18 cellular contexts compared by ENCODE assay signal in genomic region chr11:32312206-32312817, GRCh38.
DNase-seq lines count a peak whose midpoint lies in the region; FAIRE-seq and TF ChIP-seq lines count a peak whose summit lies in the region.
"Had no signal": no experiment of that assay in that cellular context is flagged by ENCODE, and none has a peak within 500 bp of the region (broad histone marks: within the 10 kb centered on the region; RNA-seq: fewer than 3 reads in every experiment).

No MANE protein-coding gene starts in this region.

- no peaks in the 10 kb centered on the region for H3K36me3 ChIP-seq in H7 (replicated peaks; ENCODE audit: control insufficient read depth, insufficient read depth, low read length)
- H3K36me3 ChIP-seq in kidney (ENCODE audit: control insufficient read depth in 1 of 2, insufficient read depth in 2 of 2, low read length in 2 of 2) = no peaks in the 10 kb centered on the region
- H3K36me3 ChIP-seq: colonic mucosa, upper lobe of left lung had no signal

- no peak overlapping the region for H3K9ac ChIP-seq in kidney (ENCODE audit: low read length in 2 of 2)

- H3K27me3 ChIP-seq in H7 (ENCODE audit: control insufficient read depth, insufficient read depth, low read length) = no peaks in the 10 kb centered on the region
- H3K27me3 ChIP-seq: colonic mucosa, upper lobe of left lung had no signal

- no peak for FAIRE-seq in kidney (lab: Jason Lieb, UNC)

- no peaks in the 10 kb centered on the region for H3K9me3 ChIP-seq in kidney (ENCODE audit: control insufficient read depth in 1 of 2, low read length in 2 of 2)
- H3K9me3 ChIP-seq: colonic mucosa, upper lobe of left lung had no signal

- no peak overlapping the region for H3K4me3 ChIP-seq in epithelial cell of esophagus (ENCODE audit: low read length)
- no peak overlapping the region for H3K4me3 ChIP-seq in H7 (ENCODE audit: insufficient read depth, low read depth, low read length)
- no peak overlapping the region for H3K4me3 ChIP-seq in kidney (ENCODE audit: low read length in 2 of 2)
- H3K4me3 ChIP-seq: colonic mucosa, upper lobe of left lung had no signal

- H3K4me3 Mint-ChIP-seq in Calu3 (ENCODE audit: low read depth, unreplicated experiment) (peak overlapping the region; percentile 40), nephron progenitor cell (peak overlapping the region; percentile 77)
- H3K4me3 Mint-ChIP-seq: activated CD4-positive, alpha-beta T cell treated with anti-CD3 and anti-CD28 coated beads, Interleukin-2, amount 10 ng/mL, durations not matched to agents 24 days and 14 days; CD4-positive, alpha-beta memory T cell; natural killer cell; stimulated activated effector memory CD8-positive, alpha-beta T cell treated with anti-CD3 and anti-CD28 coated beads, Interleukin-12 subunit alpha, Interleukin-12 subunit beta, amount 100 ng/mL, for 72 hours had no signal

- H3K27me3 Mint-ChIP-seq in Calu3 (ENCODE audit: unreplicated experiment) (peaks cover 27% of the 10 kb centered on the region), nephron progenitor cell (ENCODE audit: low read depth, poor library complexity) (no peaks in the 10 kb centered on the region)

- no peak overlapping the region for H3K27ac ChIP-seq in kidney (ENCODE audit: low read depth in 2 of 2, low read length in 2 of 2)
- H3K27ac ChIP-seq: colonic mucosa, upper lobe of left lung had no signal

- H3K4me1 Mint-ChIP-seq in Calu3 (ENCODE audit: low read depth, unreplicated experiment) (peaks cover 14% of the 10 kb centered on the region), nephron progenitor cell (peaks cover 97% of the 10 kb centered on the region)

- peak overlapping the region; percentile 70 for H3K27ac Mint-ChIP-seq in Calu3 (ENCODE audit: unreplicated experiment)
- peak overlapping the region; percentile 98 for H3K27ac Mint-ChIP-seq in nephron progenitor cell
- H3K27ac Mint-ChIP-seq: activated CD4-positive, alpha-beta T cell treated with anti-CD3 and anti-CD28 coated beads, Interleukin-2, amount 10 ng/mL, durations not matched to agents 24 days and 14 days; CD4-positive, alpha-beta memory T cell; natural killer cell; stimulated activated effector memory CD8-positive, alpha-beta T cell treated with anti-CD3 and anti-CD28 coated beads, Interleukin-12 subunit alpha, Interleukin-12 subunit beta, amount 100 ng/mL, for 72 hours had no signal

- DNase-seq in Calu3 = no peak
- peak; percentile 44 for DNase-seq in M059J (ENCODE audit: low read depth)
- DNase-seq in epithelial cell of esophagus (ENCODE audit: low read depth) = peak; percentile 31
- DNase-seq in nephron progenitor cell = no peak
- DNase-seq in amygdala (lab: John Stamatoyannopoulos, UW) = no peak
- DNase-seq in H7 = no peak
- no peak for DNase-seq in activated T-cell treated with anti-CD3 and anti-CD28 coated beads for 4 hours
- DNase-seq in kidney = no peak
- DNase-seq: activated CD8-positive, alpha-beta memory T cell treated with anti-CD3 and anti-CD28 coated beads, Interleukin-2, amount 50 U/mL, for 4 hours; activated gamma-delta T cell; natural killer cell; NCI-H2029 treated with DMSO at 0.1 percent for 48 hours; stimulated activated CD4-positive, alpha-beta T cell treated with anti-CD3 and anti-CD28 coated beads, Interleukin-12 subunit alpha, Interleukin-12 subunit beta, amount 100 ng/mL, for 4 hours had no signal

- H3K36me3 Mint-ChIP-seq in Calu3 (ENCODE audit: insufficient read depth, unreplicated experiment) (no peaks in the 10 kb centered on the region), nephron progenitor cell (ENCODE audit: low read depth) (peaks cover 4% of the 10 kb centered on the region)
- H3K36me3 Mint-ChIP-seq: CD4-positive, alpha-beta memory T cell; natural killer cell; stimulated activated effector memory CD8-positive, alpha-beta T cell treated with anti-CD3 and anti-CD28 coated beads, Interleukin-12 subunit alpha, Interleukin-12 subunit beta, amount 100 ng/mL, for 72 hours had no signal

- H3K4me1 ChIP-seq in kidney (ENCODE audit: control insufficient read depth in 1 of 2, insufficient read depth in 1 of 2, low read depth in 1 of 2, low read length in 2 of 2) = peaks cover 0 to 2% of the 10 kb centered on the region in 2 donors
- H3K4me1 ChIP-seq: colonic mucosa had no signal

- CTCF ChIA-PET in Calu3 (lab: Charles Lee) = interaction anchor here (1.0 to 1.1 kb wide), 3 partner anchors 9 to 20 kb away, joined by 3 to 6 read pairs (median 5); no protein-coding TSS in a partner anchor

- TF ChIP-seq CTCF in Calu3 (IDR thresholded peaks at IDR 0.05; ENCODE audit: unreplicated experiment) (no peak), epithelial cell of esophagus (IDR thresholded peaks at IDR 0.05; ENCODE audit: insufficient read depth, low read depth, low read length, missing control alignments) (no peak), nephron progenitor cell (IDR thresholded peaks at IDR 0.05) (no peak), kidney (IDR thresholded peaks at IDR 0.05; ENCODE audit: borderline replicate concordance, extremely low read depth, insufficient read depth) (no peak)

- H3K9me3 Mint-ChIP-seq in Calu3 (ENCODE audit: low read depth, unreplicated experiment) (no peaks in the 10 kb centered on the region), nephron progenitor cell (no peaks in the 10 kb centered on the region)
- H3K9me3 Mint-ChIP-seq: activated CD4-positive, alpha-beta T cell treated with anti-CD3 and anti-CD28 coated beads, Interleukin-2, amount 10 ng/mL, durations not matched to agents 24 days and 14 days; CD4-positive, alpha-beta memory T cell; natural killer cell; stimulated activated effector memory CD8-positive, alpha-beta T cell treated with anti-CD3 and anti-CD28 coated beads, Interleukin-12 subunit alpha, Interleukin-12 subunit beta, amount 100 ng/mL, for 72 hours had no signal

- no TSS peak for BruUV-seq in Calu3 (replicated peaks; lab: Mats Ljungman, UMichigan)

- intact Hi-C loops in Calu3 (cut with micrococcal nuclease; ENCODE audit: unreplicated experiment) (no loop called here), kidney (cut with DNase I) (no loop called here)

Comparison
In these comparisons a context has a peak if more than half of its experiments do, and no peak if none do; other contexts are left out.
1. DNase-seq: peak in M059J (single experiment) and epithelial cell of esophagus (single experiment); none in Calu3 (single experiment), nephron progenitor cell (single experiment), amygdala (0 of 56), H7 (single experiment), activated T-cell treated with anti-CD3 and anti-CD28 coated beads for 4 hours (single experiment) and kidney (single experiment).